Comparison of ENCODE assay signal across 10 cellular contexts in genomic region chr2:180604077-180604476, GRCh38.
A peak's percentile ranks its signal among the peaks of the same experiment; 100 is the strongest.
DNase-seq lines count a peak whose midpoint lies in the region; ATAC-seq, FAIRE-seq and TF ChIP-seq lines count a peak whose summit lies in the region.
"Had no signal": no experiment of that assay in that cellular context is flagged by ENCODE, and none has a peak within 500 bp of the region (broad histone marks: within the 10 kb centered on the region; RNA-seq: fewer than 3 reads in every experiment).

No MANE protein-coding gene starts in this region.

- H3K9ac ChIP-seq in K562 (ENCODE audit: insufficient read depth in 1 of 2, low read depth in 2 of 2, low read length in 2 of 2) (no peak overlapping the region), smooth muscle cell (ENCODE audit: low read depth) (no peak overlapping the region)
- H3K9ac ChIP-seq: BLaER1 had no signal

- H3K4me1 Mint-ChIP-seq in activated naive CD4-positive, alpha-beta T cell treated with anti-CD3 and anti-CD28 coated beads, Interleukin-2, amount 10 ng/mL, durations not matched to agents 7 days and 5 days = no peaks in the 10 kb centered on the region

- no TSS peak for BruUV-seq in K562 (replicated peaks; lab: Mats Ljungman, UMichigan)

- no peak overlapping the region for H3K4me3 Mint-ChIP-seq in activated naive CD4-positive, alpha-beta T cell treated with anti-CD3 and anti-CD28 coated beads, Interleukin-2, amount 10 ng/mL, durations not matched to agents 7 days and 5 days

- intact Hi-C loops in K562 (cut with micrococcal nuclease) = no loop called here

- no peaks in the 10 kb centered on the region for H3K36me3 ChIP-seq in K562 (ENCODE audit: control insufficient read depth, insufficient read depth, low read length)
- H3K36me3 ChIP-seq in smooth muscle cell (ENCODE audit: low read depth) = no peaks in the 10 kb centered on the region
- H3K36me3 ChIP-seq: BLaER1 had no signal

- H3K4me3 ChIP-seq in Jurkat, Clone E6-1 (ENCODE audit: low read length) = no peak overlapping the region
- H3K4me3 ChIP-seq in K562 (no peak overlapping the region), smooth muscle cell (no peak overlapping the region)
- H3K4me3 ChIP-seq: BLaER1 had no signal

- no peak overlapping the region for H3K4me2 ChIP-seq in K562 (ENCODE audit: insufficient read depth, low read length)
- H3K4me2 ChIP-seq in smooth muscle cell = peak overlapping the region; percentile 48
- H3K4me2 ChIP-seq: BLaER1 had no signal

- no peak for FAIRE-seq in K562 (lab: Jason Lieb, UNC)
- FAIRE-seq: islet of Langerhans had no signal

- H3K36me3 Mint-ChIP-seq in activated naive CD4-positive, alpha-beta T cell treated with anti-CD3 and anti-CD28 coated beads, Interleukin-2, amount 10 ng/mL, durations not matched to agents 7 days and 5 days = no peaks in the 10 kb centered on the region

- H3K27me3 Mint-ChIP-seq in activated naive CD4-positive, alpha-beta T cell treated with anti-CD3 and anti-CD28 coated beads, Interleukin-2, amount 10 ng/mL, durations not matched to agents 7 days and 5 days = no peaks in the 10 kb centered on the region

- no peak overlapping the region for H3K27ac ChIP-seq in K562 (ENCODE audit: extremely low read depth, low read depth, low read length)
- H3K27ac ChIP-seq in smooth muscle cell (ENCODE audit: low read depth) = peak overlapping the region; percentile 22
- H3K27ac ChIP-seq: BLaER1 had no signal

- no peak for TF ChIP-seq EP300 in K562 (IDR thresholded peaks at IDR 0.05; ENCODE audit: low read length)

- TF ChIP-seq CTCF in K562 (IDR thresholded peaks at IDR 0.05 in 2 of 3, conservative IDR thresholded peaks at IDR 0.05 in 1 of 3; ENCODE audit: insufficient read depth in 2 of 3, low read depth in 1 of 3, low read length in 3 of 3) = peak in 2 of 3 experiments; percentile 29 to 31; a peak in 3 of 6 replicates
- TF ChIP-seq CTCF in smooth muscle cell (IDR thresholded peaks at IDR 0.05; ENCODE audit: borderline replicate concordance, insufficient read depth, poor library complexity, severe bottlenecking) = peak; percentile 35

- TF ChIP-seq POLR2A in K562 (conservative IDR thresholded peaks at IDR 0.05) = no peak

- no peaks in the 10 kb centered on the region for H3K9me3 ChIP-seq in K562 (replicated peaks; ENCODE audit: control insufficient read depth, insufficient read depth, low read depth, low read length)
- no peaks in the 10 kb centered on the region for H3K9me3 ChIP-seq in smooth muscle cell (replicated peaks; ENCODE audit: low read depth)
- H3K9me3 ChIP-seq: BLaER1 had no signal

- no peaks in the 10 kb centered on the region for H3K9me3 Mint-ChIP-seq in activated naive CD4-positive, alpha-beta T cell treated with anti-CD3 and anti-CD28 coated beads, Interleukin-2, amount 10 ng/mL, durations not matched to agents 7 days and 5 days

- WGBS in K562 (ENCODE audit: insufficient coverage, low coverage, missing lambda C conversion rate) = 0% methylated on average over 4 of the region's 4 CpGs
- WGBS in smooth muscle cell (ENCODE audit: low lambda C conversion rate) = 11% methylated on average over 4 of the region's 4 CpGs

- peak; percentile 23 for DNase-seq in activated naive CD4-positive, alpha-beta T cell treated with anti-CD3 and anti-CD28 coated beads, Interleukin-2, amount 10 ng/mL, durations not matched to agents 7 days and 5 days
- DNase-seq in activated naive CD4-positive, alpha-beta T cell (lab: John Stamatoyannopoulos, UW) = no peak
- DNase-seq in Jurkat, Clone E6-1 (ENCODE audit: low read depth, low spot score) = peak; percentile 45
- DNase-seq in K562 (ENCODE audit: extremely low read depth in 1 of 4, low spot score in 3 of 4) = peak in 1 of 4 experiments; percentile 6
- DNase-seq in smooth muscle cell (lab: John Stamatoyannopoulos, UW; ENCODE audit: unreplicated experiment) = no peak
- DNase-seq in KG1 (lab: John Stamatoyannopoulos, UW) = no peak
- DNase-seq in NCI-H2171 treated with DMSO at 0.1 percent for 48 hours (lab: John Stamatoyannopoulos, UW) = no peak

- ATAC-seq in K562 (peak; percentile 46; the same call in 1 of the 3 replicates), GM21390 (IDR thresholded peaks at IDR 0.05; ENCODE audit: unreplicated experiment) (no peak)

- no peak overlapping the region for H3K27ac Mint-ChIP-seq in activated naive CD4-positive, alpha-beta T cell treated with anti-CD3 and anti-CD28 coated beads, Interleukin-2, amount 10 ng/mL, durations not matched to agents 7 days and 5 days

- H3F3A ChIP-seq in smooth muscle cell (ENCODE audit: low read depth) = no peaks in the 10 kb centered on the region

- TF ChIP-seq RAD21 in K562 (CRISPR knock-in tag; conservative IDR thresholded peaks at IDR 0.05 in 1 of 2, IDR thresholded peaks at IDR 0.05 in 1 of 2) = peak; percentile 59

- in situ Hi-C loops in K562 (cut with MboI) = no loop called here

- H3K4me1 ChIP-seq in K562 (replicated peaks in 1 of 2; ENCODE audit: control insufficient read depth in 2 of 2, insufficient read depth in 2 of 2, low read length in 2 of 2) (no peaks in the 10 kb centered on the region), smooth muscle cell (ENCODE audit: low read depth) (no peaks in the 10 kb centered on the region)
- H3K4me1 ChIP-seq: BLaER1 had no signal

- H4K20me1 ChIP-seq in K562 (replicated peaks; ENCODE audit: control insufficient read depth, insufficient read depth, low read length) (no peaks in the 10 kb centered on the region), smooth muscle cell (ENCODE audit: low read depth) (no peaks in the 10 kb centered on the region)
- H4K20me1 ChIP-seq: BLaER1 had no signal

- no peaks in the 10 kb centered on the region for H3K27me3 ChIP-seq in K562 (ENCODE audit: control insufficient read depth in 2 of 2, insufficient read depth in 2 of 2, low read length in 2 of 2)
- H3K27me3 ChIP-seq in smooth muscle cell (ENCODE audit: low read depth) = no peaks in the 10 kb centered on the region
- H3K27me3 ChIP-seq: BLaER1 had no signal

- H3K79me2 ChIP-seq in K562 (ENCODE audit: control insufficient read depth, insufficient read depth, low read length) (no peaks in the 10 kb centered on the region), smooth muscle cell (ENCODE audit: low read depth) (no peaks in the 10 kb centered on the region)

- POLR2A ChIA-PET in K562 (lab: Yijun Ruan, JAX) = no interaction called here

- H2AFZ ChIP-seq in K562 (ENCODE audit: low read depth, low read length) = no peak overlapping the region
- H2AFZ ChIP-seq in smooth muscle cell (ENCODE audit: low read depth) = peak overlapping the region; percentile 31

- H3K9me1 ChIP-seq in K562 (ENCODE audit: control insufficient read depth, insufficient read depth, low read length) = no peaks in the 10 kb centered on the region

- CTCF ChIA-PET in activated naive CD4-positive, alpha-beta T cell treated with anti-CD3 and anti-CD28 coated beads, Interleukin-2, amount 10 ng/mL, durations not matched to agents 7 days and 5 days (lab: Charles Lee) = no interaction called here
- CTCF ChIA-PET in K562 (lab: Yijun Ruan, JAX; ENCODE audit: low intra/inter-chr PET ratio) = no interaction called here

TF ChIP-seq in K562, 482 proteins besides CTCF, POLR2A, EP300 and RAD21 (continues in another document):
- TF ChIP-seq PKNOX1 (IDR thresholded peaks at IDR 0.05) = peak; percentile 59; the same call in 1 of the 2 replicates
- no peak for TF ChIP-seq TOE1 (IDR thresholded peaks at IDR 0.05; ENCODE audit: borderline replicate concordance)
- TF ChIP-seq TOE1 (CRISPR knock-in tag; IDR thresholded peaks at IDR 0.05; ENCODE audit: borderline replicate concordance, low read depth) = no peak
- no peak for TF ChIP-seq TEAD4 (IDR thresholded peaks at IDR 0.05; ENCODE audit: low read length)
- TF ChIP-seq TEAD4 (CRISPR knock-in tag; IDR thresholded peaks at IDR 0.05; ENCODE audit: borderline replicate concordance) = no peak
- TF ChIP-seq PBX2 (CRISPR knock-in tag; IDR thresholded peaks at IDR 0.05; ENCODE audit: low read depth) = no peak
- peak; percentile 86 for TF ChIP-seq PBX2 (tag; conservative IDR thresholded peaks at IDR 0.05; ENCODE audit: low read depth)
- no peak for TF ChIP-seq ZBTB43 (CRISPR knock-in tag; IDR thresholded peaks at IDR 0.05)

Comparison
In these comparisons a context has a peak if more than half of its experiments do, and no peak if none do; other contexts are left out.
1. DNase-seq: peak in activated naive CD4-positive, alpha-beta T cell treated with anti-CD3 and anti-CD28 coated beads, Interleukin-2, amount 10 ng/mL, durations not matched to agents 7 days and 5 days (single experiment) and Jurkat, Clone E6-1 (single experiment); none in activated naive CD4-positive, alpha-beta T cell (0 of 4), smooth muscle cell (single experiment), KG1 (single experiment) and NCI-H2171 treated with DMSO at 0.1 percent for 48 hours (single experiment).